In the genomic region with DNA sequence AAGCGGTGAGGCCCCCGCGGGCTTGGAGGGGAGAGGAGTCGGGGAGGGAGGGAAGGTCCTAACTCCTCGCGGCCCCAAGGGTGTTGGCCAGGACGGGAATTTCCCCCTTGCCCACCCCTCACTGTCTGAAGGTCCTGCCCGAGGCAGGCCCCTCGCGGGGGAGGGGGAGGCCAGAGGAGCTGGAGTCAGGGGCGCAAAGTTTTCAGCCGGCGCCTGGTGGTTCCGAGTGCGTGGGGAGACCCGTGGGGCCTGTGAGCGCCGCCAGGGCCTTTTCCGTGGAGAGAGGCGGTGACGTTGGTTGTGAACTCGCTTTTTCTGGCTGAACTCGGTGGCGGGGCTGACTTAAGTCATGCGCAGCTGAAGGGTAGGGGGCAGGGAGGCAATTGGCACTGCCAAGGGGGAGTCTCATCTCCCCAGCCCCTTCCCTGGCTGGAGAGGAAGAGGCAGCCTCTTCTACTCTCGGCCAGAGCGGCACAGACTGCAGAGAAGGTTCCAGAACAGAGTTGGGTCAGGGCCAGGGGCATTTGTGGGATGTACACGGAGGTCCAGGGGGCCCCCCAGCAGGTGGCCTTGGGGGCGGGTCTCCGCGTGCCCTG, we compare ENCODE assay signal across 1 cellular context.
TF ChIP-seq lines count a peak whose summit lies in the region.

No MANE protein-coding gene starts in this region.

TF ChIP-seq in IMR-90, 13 proteins besides CTCF, POLR2A, EP300 and RAD21:
- TF ChIP-seq BHLHE40 (IDR thresholded peaks at IDR 0.05; ENCODE audit: low read depth, low read length): no peak
- TF ChIP-seq SMC3 (IDR thresholded peaks at IDR 0.05; ENCODE audit: low read depth, low read length): no peak
- TF ChIP-seq MAZ (IDR thresholded peaks at IDR 0.05; ENCODE audit: borderline replicate concordance, low read depth, low read length): no peak
- TF ChIP-seq, protein P1, sequence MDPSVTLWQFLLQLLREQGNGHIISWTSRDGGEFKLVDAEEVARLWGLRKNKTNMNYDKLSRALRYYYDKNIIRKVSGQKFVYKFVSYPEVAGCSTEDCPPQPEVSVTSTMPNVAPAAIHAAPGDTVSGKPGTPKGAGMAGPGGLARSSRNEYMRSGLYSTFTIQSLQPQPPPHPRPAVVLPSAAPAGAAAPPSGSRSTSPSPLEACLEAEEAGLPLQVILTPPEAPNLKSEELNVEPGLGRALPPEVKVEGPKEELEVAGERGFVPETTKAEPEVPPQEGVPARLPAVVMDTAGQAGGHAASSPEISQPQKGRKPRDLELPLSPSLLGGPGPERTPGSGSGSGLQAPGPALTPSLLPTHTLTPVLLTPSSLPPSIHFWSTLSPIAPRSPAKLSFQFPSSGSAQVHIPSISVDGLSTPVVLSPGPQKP (IDR thresholded peaks at IDR 0.05; ENCODE audit: borderline replicate concordance, low read depth, low read length): no peak
- no peak for TF ChIP-seq CHD1 (IDR thresholded peaks at IDR 0.05; ENCODE audit: low read depth, low read length)
- TF ChIP-seq CEBPB (IDR thresholded peaks at IDR 0.05; ENCODE audit: low read depth, low read length): no peak
- no peak for TF ChIP-seq RCOR1 (IDR thresholded peaks at IDR 0.05; ENCODE audit: insufficient replicate concordance, low read length)
- no peak for TF ChIP-seq MAFK (IDR thresholded peaks at IDR 0.05; ENCODE audit: low read depth, low read length)
- TF ChIP-seq MXI1 (IDR thresholded peaks at IDR 0.05; ENCODE audit: borderline replicate concordance, low read depth, low read length): no peak
- no peak for TF ChIP-seq FOS (IDR thresholded peaks at IDR 0.05; ENCODE audit: low read depth, low read length)
- TF ChIP-seq, protein P2, sequence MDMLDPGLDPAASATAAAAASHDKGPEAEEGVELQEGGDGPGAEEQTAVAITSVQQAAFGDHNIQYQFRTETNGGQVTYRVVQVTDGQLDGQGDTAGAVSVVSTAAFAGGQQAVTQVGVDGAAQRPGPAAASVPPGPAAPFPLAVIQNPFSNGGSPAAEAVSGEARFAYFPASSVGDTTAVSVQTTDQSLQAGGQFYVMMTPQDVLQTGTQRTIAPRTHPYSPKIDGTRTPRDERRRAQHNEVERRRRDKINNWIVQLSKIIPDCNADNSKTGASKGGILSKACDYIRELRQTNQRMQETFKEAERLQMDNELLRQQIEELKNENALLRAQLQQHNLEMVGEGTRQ (IDR thresholded peaks at IDR 0.05; ENCODE audit: low read depth, low read length): no peak
- TF ChIP-seq NFE2L2 (IDR thresholded peaks at IDR 0.05; ENCODE audit: low read depth, low read length): no peak
- TF ChIP-seq RFX5 (IDR thresholded peaks at IDR 0.05; ENCODE audit: low read depth, low read length): no peak
TF ChIP-seq in IMR-90: peak in this region for 0.
